ENCODE assay signal across 10 cellular contexts in the genomic region with DNA sequence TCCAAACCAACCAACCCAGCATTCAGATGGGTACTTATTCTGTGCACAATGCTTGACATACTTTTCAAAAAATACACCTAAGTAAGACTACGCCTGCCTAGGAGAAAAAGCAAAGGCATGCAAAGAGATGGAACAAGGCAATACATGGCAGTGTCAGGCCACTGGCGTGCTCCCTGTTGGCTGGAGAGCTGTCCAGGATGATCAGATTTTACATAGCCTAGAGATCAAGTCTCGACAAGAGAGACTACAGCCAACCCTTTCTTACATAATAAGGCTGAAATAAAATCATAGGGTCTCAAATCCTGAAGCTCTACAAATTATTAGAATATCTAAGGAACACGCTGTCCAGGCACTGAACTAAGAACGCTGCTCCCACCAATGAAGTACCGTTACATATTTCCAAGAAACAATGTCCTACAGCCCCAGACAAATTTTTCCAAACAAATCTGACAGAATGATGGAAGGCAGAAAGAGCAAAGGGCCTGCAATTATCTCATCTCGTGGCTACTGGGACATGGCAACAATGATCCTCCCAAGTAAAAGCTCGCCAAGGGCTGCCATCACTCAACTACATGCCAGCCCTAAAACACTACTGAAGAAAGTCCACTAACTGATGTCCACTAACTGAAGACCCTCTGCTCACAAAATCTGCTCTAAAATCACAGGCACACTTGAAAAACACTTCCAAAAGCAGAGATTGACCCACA. TPM values are rescaled to one million over a fixed set of nuclear protein-coding genes. Genes with fewer than 3 reads are reported as not detected.
DNase-seq lines count a peak whose midpoint lies in the region; ATAC-seq and TF ChIP-seq lines count a peak whose summit lies in the region.
"Had no signal": no experiment of that assay in that cellular context is flagged by ENCODE, and none has a peak within 500 bp of the region (broad histone marks: within the 10 kb centered on the region; RNA-seq: fewer than 3 reads in every experiment).

No MANE protein-coding gene starts in this region.

- no peaks in the 10 kb centered on the region for H3K9me3 Mint-ChIP-seq in nephron

- H3K9me3 ChIP-seq in DND-41 (ENCODE audit: insufficient read depth, low read length, severe bottlenecking) (no peaks in the 10 kb centered on the region), mammary epithelial cell (replicated peaks; ENCODE audit: insufficient read depth, low read length) (no peaks in the 10 kb centered on the region), BE2C (no peaks in the 10 kb centered on the region)
- H3K9me3 ChIP-seq: heart right ventricle, spleen had no signal

- peak overlapping the region; percentile 45 to 56 (median 45) for H3K4me3 Mint-ChIP-seq in nephron

- peak overlapping the region in 1 of 2 experiments; percentile 33; a peak in 1 of 4 replicates for H3K4me3 ChIP-seq in DND-41 (ENCODE audit: low read depth in 1 of 2, low read length in 2 of 2)
- H3K4me3 ChIP-seq in NB4 (ENCODE audit: low read depth, low read length), result peak overlapping the region; percentile 93
- peak overlapping the region in 1 of 3 experiments; percentile 10 for H3K4me3 ChIP-seq in mammary epithelial cell (replicated peaks in 1 of 3; ENCODE audit: insufficient read depth in 1 of 3, low read depth in 2 of 3, low read length in 3 of 3)
- no peak overlapping the region; the same call in 1 of the 2 replicates for H3K4me3 ChIP-seq in BE2C (ENCODE audit: low read depth, low read length)
- H3K4me3 ChIP-seq: heart right ventricle, spleen had no signal

- H3K36me3 ChIP-seq in DND-41 (ENCODE audit: insufficient read depth, low read length), result peaks cover 77% of the 10 kb centered on the region
- H3K36me3 ChIP-seq in mammary epithelial cell (ENCODE audit: insufficient read depth, low read length), result peaks cover 51% of the 10 kb centered on the region
- H3K36me3 ChIP-seq in BE2C, result peaks cover 76% of the 10 kb centered on the region

- peaks cover 53% of the 10 kb centered on the region for H3K4me1 Mint-ChIP-seq in nephron

- TF ChIP-seq POLR2A in NB4 (IDR thresholded peaks at IDR 0.05; ENCODE audit: extremely low read depth, insufficient read length), result no peak

- H3K27ac Mint-ChIP-seq in nephron, result peak overlapping the region in 2 of 3 experiments; percentile 24 to 27

- DNase-seq in DND-41 (no peak), NB4 (ENCODE audit: low read depth) (no peak), mammary epithelial cell (no peak), BE2C (no peak)
- DNase-seq in stimulated activated naive CD4-positive, alpha-beta T cell treated with Interleukin-2 at 50 U/mL for 16 hours (lab: John Stamatoyannopoulos, UW), result no peak
- DNase-seq: heart right ventricle, NCI-H2029, spleen had no signal

- H3K4me1 ChIP-seq in DND-41 (ENCODE audit: insufficient read depth, low read length) (peaks cover 43% of the 10 kb centered on the region), mammary epithelial cell (ENCODE audit: insufficient read depth, low read length) (peaks cover 38% of the 10 kb centered on the region), BE2C (peaks cover 8% of the 10 kb centered on the region; the same call in 1 of the 2 replicates)

- H3K27me3 ChIP-seq in DND-41 (ENCODE audit: insufficient read depth, low read length, poor library complexity) (no peaks in the 10 kb centered on the region), mammary epithelial cell (ENCODE audit: insufficient read depth, low read length) (no peaks in the 10 kb centered on the region), BE2C (no peaks in the 10 kb centered on the region)
- H3K27me3 ChIP-seq: heart right ventricle, spleen had no signal

- BruUV-seq in mammary epithelial cell (replicated peaks; lab: Mats Ljungman, UMichigan), result no TSS peak

- H3K27ac ChIP-seq in DND-41 (ENCODE audit: low read length) (no peak overlapping the region), mammary epithelial cell (ENCODE audit: insufficient read depth, low read depth, low read length) (no peak overlapping the region)

- no peak overlapping the region for H3K9ac ChIP-seq in DND-41 (ENCODE audit: low read depth, low read length)
- no peak overlapping the region for H3K9ac ChIP-seq in mammary epithelial cell (ENCODE audit: insufficient read depth, low read length)

- CTCF ChIA-PET in mammary epithelial cell (lab: Charles Lee; ENCODE audit: low non-redundant PET), result no interaction called here

- H4K20me1 ChIP-seq in DND-41 (ENCODE audit: insufficient read depth, low read length) (peaks cover 76% of the 10 kb centered on the region), mammary epithelial cell (ENCODE audit: insufficient read depth, low read length) (peaks cover 35% of the 10 kb centered on the region)

- peaks cover 74% of the 10 kb centered on the region for H3K79me2 ChIP-seq in DND-41 (ENCODE audit: insufficient read depth, low read length)
- peaks cover 78% of the 10 kb centered on the region for H3K79me2 ChIP-seq in mammary epithelial cell (ENCODE audit: insufficient read depth, low read length)

- dilution Hi-C loops in mammary epithelial cell (cut with HindIII; ENCODE audit: low sequenced_read_pairs), result no loop called here

- H2AFZ ChIP-seq in DND-41 (ENCODE audit: low read depth, low read length), result no peak overlapping the region
- H2AFZ ChIP-seq in mammary epithelial cell (ENCODE audit: low read depth, low read length), result no peak overlapping the region

- in situ Hi-C loops in mammary epithelial cell (cut with MboI; ENCODE audit: low sequenced_read_pairs in 2 of 2), result loop anchor here in 1 of 2 donors (10.0 kb wide), 1 partner anchor 740 kb away; the partner anchor contains the start of genes CCP110 and GDE1

- WGBS in mammary epithelial cell (ENCODE audit: low coverage, missing lambda C conversion rate), result 53% methylated on average over 7 of the region's 8 CpGs

- peak overlapping the region; percentile 79; the same call in 1 of the 2 replicates for H3K4me2 ChIP-seq in DND-41 (ENCODE audit: insufficient read depth, low read length)
- H3K4me2 ChIP-seq in mammary epithelial cell (ENCODE audit: insufficient read depth, low read depth, low read length), result peak overlapping the region; percentile 64

- H3K36me3 Mint-ChIP-seq in nephron (ENCODE audit: low read depth), result peaks cover 63% of the 10 kb centered on the region

- no peak for ATAC-seq in DND-41 (ENCODE audit: insufficient read depth, low read depth)
- ATAC-seq in HG02588 (IDR thresholded peaks at IDR 0.05; ENCODE audit: unreplicated experiment), result no peak
- ATAC-seq: heart right ventricle had no signal

- TF ChIP-seq CTCF in DND-41 (IDR thresholded peaks at IDR 0.05; ENCODE audit: borderline replicate concordance, extremely low read depth, low read length, poor library complexity, severe bottlenecking) (no peak), NB4 (IDR thresholded peaks at IDR 0.05; ENCODE audit: low read depth, low read length) (no peak), mammary epithelial cell (conservative IDR thresholded peaks at IDR 0.05 in 1 of 2, IDR thresholded peaks at IDR 0.05 in 1 of 2; ENCODE audit: extremely low read depth in 1 of 2, insufficient read depth in 1 of 2, low read depth in 1 of 2, low read length in 2 of 2) (no peak), nephron (IDR thresholded peaks at IDR 0.05; ENCODE audit: unreplicated experiment in 3 of 3) (no peak), BE2C (IDR thresholded peaks at IDR 0.05; ENCODE audit: low read depth, low read length) (no peak)

- intact Hi-C loops in mammary epithelial cell (cut with micrococcal nuclease), result no loop called here

- no peaks in the 10 kb centered on the region for H3K27me3 Mint-ChIP-seq in nephron (ENCODE audit: low read depth)

RNA-seq across cellular contexts. Expression of gene RPS15A, which starts 5.1 kb away (rescaled TPM):
- 1,000 to 10,000 TPM in 1 of 2 donors, 100 to 1,000 TPM in 1; 682 to 1,206 TPM for total RNA-seq in mammary epithelial cell
- 3,814 TPM for polyA plus RNA-seq in mammary epithelial cell
- polyA minus RNA-seq in mammary epithelial cell, result 941 TPM
- polyA plus RNA-seq in BE2C (2012; ENCODE audit: insufficient read depth, insufficient read length, low read depth), result 1,076 TPM

RNA-seq across cellular contexts. Expression of gene ARL6IP1, which starts 16.3 kb away (rescaled TPM):
- total RNA-seq in mammary epithelial cell, result 100 to 1,000 TPM in 1 of 2 donors, 10 to 100 TPM in 1; 88.7 to 236 TPM
- 176 TPM for polyA plus RNA-seq in mammary epithelial cell
- polyA minus RNA-seq in mammary epithelial cell, result 220 TPM
- polyA plus RNA-seq in BE2C (2012; ENCODE audit: insufficient read depth, insufficient read length, low read depth), result 186 TPM
